Comparison of ENCODE assay signal across 8 cellular contexts in genomic region chr12:111597731-111598636, GRCh38. TPM values are rescaled to one million over a fixed set of nuclear protein-coding genes. Genes with fewer than 3 reads are reported as not detected.
DNase-seq lines count a peak whose midpoint lies in the region; ATAC-seq and TF ChIP-seq lines count a peak whose summit lies in the region.

No MANE protein-coding gene starts in this region.

- no peaks in the 10 kb centered on the region for H3K36me3 Mint-ChIP-seq in progenitor cell of endocrine pancreas (ENCODE audit: insufficient read depth)

- peak overlapping the region; percentile 93 for H3K4me3 ChIP-seq in right cardiac atrium (ENCODE audit: low read length)

- H3K4me1 ChIP-seq in right cardiac atrium (ENCODE audit: control insufficient read depth, insufficient read depth, low read length) = no peaks in the 10 kb centered on the region

- H3K27ac ChIP-seq in right cardiac atrium (ENCODE audit: low read length) = peak overlapping the region; percentile 73

- ATAC-seq in HG03135 (IDR thresholded peaks at IDR 0.05; ENCODE audit: unreplicated experiment) (peak; percentile 7), SK-N-SH treated with all-trans-retinoic acid at 6 μM for 48 hours (peak; percentile 25), right cardiac atrium (peak; percentile 54 to 72)

- H3K9me3 ChIP-seq in right cardiac atrium (ENCODE audit: control insufficient read depth, low read length) = no peaks in the 10 kb centered on the region

- no peaks in the 10 kb centered on the region for H3K27me3 Mint-ChIP-seq in progenitor cell of endocrine pancreas

- peaks cover 31% of the 10 kb centered on the region for H3K4me1 Mint-ChIP-seq in progenitor cell of endocrine pancreas (ENCODE audit: low read depth)

- DNase-seq in NCI-H82 (lab: John Stamatoyannopoulos, UW) (peak; percentile 71), NCI-H82 treated with DMSO at 0.1 percent for 48 hours (lab: John Stamatoyannopoulos, UW; ENCODE audit: unreplicated experiment) (no peak), anterior cingulate cortex (lab: John Stamatoyannopoulos, UW) (peak in 52 of 58 donors; percentile 8 to 75 (median 42)), right cardiac atrium (peak; percentile 61 to 84 (median 83)), progenitor cell of endocrine pancreas (ENCODE audit: low spot score, unreplicated experiment) (peak; percentile 42), NCI-H2029 (lab: John Stamatoyannopoulos, UW) (no peak)

- H3K9me3 Mint-ChIP-seq in progenitor cell of endocrine pancreas (ENCODE audit: low read depth) = no peaks in the 10 kb centered on the region

- H3K4me3 Mint-ChIP-seq in progenitor cell of endocrine pancreas (ENCODE audit: low read depth) = peak overlapping the region; percentile 93

- no peak for TF ChIP-seq CTCF in progenitor cell of endocrine pancreas (IDR thresholded peaks at IDR 0.05; ENCODE audit: unreplicated experiment)

- H3K27me3 ChIP-seq in right cardiac atrium (ENCODE audit: control insufficient read depth, insufficient read depth) = no peaks in the 10 kb centered on the region

- intact Hi-C loops in right cardiac atrium (cut with DNase I) = no loop called here

- H3K27ac Mint-ChIP-seq in progenitor cell of endocrine pancreas = peak overlapping the region; percentile 97

- under 1% methylated on average over 73 of the region's 73 CpGs for WGBS in right cardiac atrium

TF ChIP-seq in SK-N-SH treated with all-trans-retinoic acid at 6 μM for 48 hours, 23 proteins besides CTCF, POLR2A, EP300 and RAD21:
- TF ChIP-seq ZNF70 (CRISPR knock-in tag; IDR thresholded peaks at IDR 0.05) (no peak), ZFP30 (CRISPR knock-in tag; IDR thresholded peaks at IDR 0.05) (no peak), ZNF8 (CRISPR knock-in tag; IDR thresholded peaks at IDR 0.05) (no peak), TSHZ2 (CRISPR knock-in tag; IDR thresholded peaks at IDR 0.05) (no peak), TOX (CRISPR knock-in tag; IDR thresholded peaks at IDR 0.05; ENCODE audit: borderline replicate concordance) (no peak), PATZ1 (CRISPR knock-in tag; IDR thresholded peaks at IDR 0.05; ENCODE audit: borderline replicate concordance) (no peak), ZC3H10 (CRISPR knock-in tag; IDR thresholded peaks at IDR 0.05) (no peak), ISL1 (CRISPR knock-in tag; IDR thresholded peaks at IDR 0.05) (no peak), PPARA (CRISPR knock-in tag; IDR thresholded peaks at IDR 0.05; ENCODE audit: borderline replicate concordance) (no peak), ESRRG (CRISPR knock-in tag; IDR thresholded peaks at IDR 0.05) (no peak), POU6F1 (CRISPR knock-in tag; IDR thresholded peaks at IDR 0.05; ENCODE audit: borderline replicate concordance, low read depth) (no peak), CSDC2 (CRISPR knock-in tag; IDR thresholded peaks at IDR 0.05) (no peak), RARB (CRISPR knock-in tag; IDR thresholded peaks at IDR 0.05) (no peak), GLIS3 (CRISPR knock-in tag; IDR thresholded peaks at IDR 0.05) (no peak), ARNTL (CRISPR knock-in tag; IDR thresholded peaks at IDR 0.05; ENCODE audit: borderline replicate concordance, low read depth) (no peak), TCF4 (CRISPR knock-in tag; IDR thresholded peaks at IDR 0.05; ENCODE audit: borderline replicate concordance) (no peak), ZFP3 (CRISPR knock-in tag; IDR thresholded peaks at IDR 0.05) (no peak), ZNF565 (CRISPR knock-in tag; conservative IDR thresholded peaks at IDR 0.05; ENCODE audit: low read depth) (no peak)

RNA-seq across cellular contexts. Expression of gene ATXN2, which starts 1.1 kb away (rescaled TPM):
- total RNA-seq in right cardiac atrium (10 to 100 TPM; 51.2 to 57.2 (median 57.0) TPM), progenitor cell of endocrine pancreas (81.7 and 86.6 TPM in 2 replicates)
- polyA plus RNA-seq in right cardiac atrium = 27.4 TPM

Comparison
In these comparisons a context has a peak if more than half of its experiments do, and no peak if none do; other contexts are left out.
1. DNase-seq: peak in NCI-H82 (single experiment), anterior cingulate cortex (52 of 58), right cardiac atrium (3 of 3) and progenitor cell of endocrine pancreas (single experiment); none in NCI-H82 treated with DMSO at 0.1 percent for 48 hours (single experiment) and NCI-H2029 (single experiment).
2. ATAC-seq: peak in every context shown above with its lines; median percentile 63 in right cardiac atrium; 25 in SK-N-SH treated with all-trans-retinoic acid at 6 μM for 48 hours; 7 in HG03135.